Comparison of ENCODE assay signal across 15 cellular contexts in genomic region chr5:122358382-122358990, GRCh38. TPM values are rescaled to one million over a fixed set of nuclear protein-coding genes. Genes with fewer than 3 reads are reported as not detected.
DNase-seq lines count a peak whose midpoint lies in the region; ATAC-seq, FAIRE-seq and TF ChIP-seq lines count a peak whose summit lies in the region.
"Had no signal": no experiment of that assay in that cellular context is flagged by ENCODE, and none has a peak within 500 bp of the region (broad histone marks: within the 10 kb centered on the region; RNA-seq: fewer than 3 reads in every experiment).

No MANE protein-coding gene starts in this region.

- no peaks in the 10 kb centered on the region for H3K9me3 ChIP-seq in OCI-LY3 (ENCODE audit: insufficient read depth, low read length)
- no peaks in the 10 kb centered on the region for H3K9me3 ChIP-seq in pancreas
- H3K9me3 ChIP-seq: Caco-2 had no signal

- H3K4me1 Mint-ChIP-seq in GM23338 = peaks cover 40% of the 10 kb centered on the region
- H3K4me1 Mint-ChIP-seq in nephron = peaks cover 52% of the 10 kb centered on the region
- H3K4me1 Mint-ChIP-seq in activated CD8-positive, alpha-beta memory T cell treated with anti-CD3 and anti-CD28 coated beads, Interleukin-2, amount 10 ng/mL, durations not matched to agents 7 days and 5 days = no peaks in the 10 kb centered on the region

- TF ChIP-seq CTCF in GM23338 (conservative IDR thresholded peaks at IDR 0.05; ENCODE audit: low read depth in 2 of 2) (no peak), OCI-LY3 (IDR thresholded peaks at IDR 0.05; ENCODE audit: low read depth, low read length) (no peak), nephron (IDR thresholded peaks at IDR 0.05; ENCODE audit: unreplicated experiment in 3 of 3) (no peak), pancreas (IDR thresholded peaks at IDR 0.05) (no peak)

- H3K4me1 ChIP-seq in GM23338 (ENCODE audit: insufficient read depth) = peaks cover 32% of the 10 kb centered on the region
- peaks cover 4% of the 10 kb centered on the region; the same call in 1 of the 2 replicates for H3K4me1 ChIP-seq in OCI-LY3 (ENCODE audit: low read length)
- no peaks in the 10 kb centered on the region for H3K4me1 ChIP-seq in pancreas

- CTCF ChIA-PET in activated CD8-positive, alpha-beta memory T cell treated with anti-CD3 and anti-CD28 coated beads, Interleukin-2, amount 10 ng/mL, durations not matched to agents 7 days and 5 days (lab: Charles Lee) = no interaction called here

- peak overlapping the region; percentile 38; the same call in 1 of the 2 replicates for H3K27ac Mint-ChIP-seq in GM23338
- peak overlapping the region; percentile 76 to 91 (median 85) for H3K27ac Mint-ChIP-seq in nephron
- H3K27ac Mint-ChIP-seq in activated CD8-positive, alpha-beta memory T cell treated with anti-CD3 and anti-CD28 coated beads, Interleukin-2, amount 10 ng/mL, durations not matched to agents 7 days and 5 days = no peak overlapping the region

- H3K4me3 ChIP-seq in GM23338 (no peak overlapping the region), OCI-LY3 (ENCODE audit: low read length) (no peak overlapping the region), pancreas (no peak overlapping the region)
- H3K4me3 ChIP-seq: K562 had no signal

- intact Hi-C loops in pancreas (cut with DNase I) = no loop called here

- H3K9ac ChIP-seq in OCI-LY3 (ENCODE audit: low read length) = no peak overlapping the region

- no peak overlapping the region for H3K27ac ChIP-seq in GM23338 (ENCODE audit: low read depth)
- H3K27ac ChIP-seq in OCI-LY3 (ENCODE audit: low read length) = no peak overlapping the region
- no peak overlapping the region for H3K27ac ChIP-seq in pancreas

- peaks cover 5% of the 10 kb centered on the region for H3K27me3 Mint-ChIP-seq in GM23338 (ENCODE audit: insufficient read depth, low read depth, poor library complexity)
- no peaks in the 10 kb centered on the region for H3K27me3 Mint-ChIP-seq in nephron (ENCODE audit: low read depth)
- H3K27me3 Mint-ChIP-seq in activated CD8-positive, alpha-beta memory T cell treated with anti-CD3 and anti-CD28 coated beads, Interleukin-2, amount 10 ng/mL, durations not matched to agents 7 days and 5 days = no peaks in the 10 kb centered on the region

- ATAC-seq in GM23338 (no peak), esophagus mucosa (peak; percentile 68), pancreas (no peak)
- ATAC-seq in activated CD8-positive, alpha-beta memory T cell treated with anti-CD3 and anti-CD28 coated beads, Interleukin-2, amount 10 ng/mL, durations not matched to agents 7 days and 5 days = no peak
- ATAC-seq: K562 had no signal

- no peaks in the 10 kb centered on the region for H3K9me3 Mint-ChIP-seq in GM23338
- no peaks in the 10 kb centered on the region for H3K9me3 Mint-ChIP-seq in nephron
- H3K9me3 Mint-ChIP-seq in activated CD8-positive, alpha-beta memory T cell treated with anti-CD3 and anti-CD28 coated beads, Interleukin-2, amount 10 ng/mL, durations not matched to agents 7 days and 5 days (ENCODE audit: low read depth) = no peaks in the 10 kb centered on the region

- H3K36me3 Mint-ChIP-seq in GM23338 (ENCODE audit: low read depth) (no peaks in the 10 kb centered on the region), nephron (ENCODE audit: low read depth) (peaks cover 14% of the 10 kb centered on the region)
- no peaks in the 10 kb centered on the region for H3K36me3 Mint-ChIP-seq in activated CD8-positive, alpha-beta memory T cell treated with anti-CD3 and anti-CD28 coated beads, Interleukin-2, amount 10 ng/mL, durations not matched to agents 7 days and 5 days

- no peaks in the 10 kb centered on the region for H4K20me1 ChIP-seq in GM23338 (replicated peaks; ENCODE audit: insufficient read depth)
- H4K20me1 ChIP-seq in OCI-LY3 (ENCODE audit: insufficient read depth, low read length) = no peaks in the 10 kb centered on the region

- H3K4me3 Mint-ChIP-seq in GM23338 (no peak overlapping the region), nephron (no peak overlapping the region)
- no peak overlapping the region for H3K4me3 Mint-ChIP-seq in activated CD8-positive, alpha-beta memory T cell treated with anti-CD3 and anti-CD28 coated beads, Interleukin-2, amount 10 ng/mL, durations not matched to agents 7 days and 5 days

- H2AFZ ChIP-seq in GM23338 = no peak overlapping the region
- H2AFZ ChIP-seq in OCI-LY3 (ENCODE audit: low read depth, low read length) = peak overlapping the region; percentile 77

- peak overlapping the region; percentile 49 for H3K4me2 ChIP-seq in GM23338
- H3K4me2 ChIP-seq in OCI-LY3 (ENCODE audit: low read length) = peak overlapping the region; percentile 41

- H3K79me2 ChIP-seq in GM23338 (replicated peaks; ENCODE audit: insufficient read depth) (no peaks in the 10 kb centered on the region), OCI-LY3 (ENCODE audit: low read length) (no peaks in the 10 kb centered on the region)

- no peaks in the 10 kb centered on the region for H3K36me3 ChIP-seq in GM23338 (ENCODE audit: insufficient read depth)
- no peaks in the 10 kb centered on the region for H3K36me3 ChIP-seq in OCI-LY3 (replicated peaks; ENCODE audit: low read depth, low read length)
- H3K36me3 ChIP-seq in pancreas = no peaks in the 10 kb centered on the region

- H3F3A ChIP-seq in GM23338 (replicated peaks; ENCODE audit: low read depth) = no peaks in the 10 kb centered on the region

- no peaks in the 10 kb centered on the region for H3K9me2 ChIP-seq in GM23338 (ENCODE audit: insufficient read depth)

- WGBS in pancreas, 2 donors = 31 to 33% methylated on average over 4 of the region's 4 CpGs

- no peak for FAIRE-seq in pancreas (lab: Jason Lieb, UNC)
- FAIRE-seq: HTR-8/SVneo, K562 had no signal

- DNase-seq in GM23338 (ENCODE audit: low spot score) (no peak), GM19238 (ENCODE audit: insufficient read length, low spot score) (no peak), pancreas (no peak), NCI-H526 treated with DMSO at 0.1 percent for 48 hours (lab: John Stamatoyannopoulos, UW) (no peak)
- no peak for DNase-seq in activated CD8-positive, alpha-beta memory T cell treated with anti-CD3 and anti-CD28 coated beads, Interleukin-2, amount 10 ng/mL, durations not matched to agents 7 days and 5 days
- DNase-seq: AML-193, Caco-2, NCI-H1436, NCI-H446 treated with DMSO at 0.1 percent for 48 hours had no signal

- H3K27me3 ChIP-seq in GM23338 (ENCODE audit: insufficient read depth) (no peaks in the 10 kb centered on the region), OCI-LY3 (ENCODE audit: low read depth, low read length) (no peaks in the 10 kb centered on the region), pancreas (no peaks in the 10 kb centered on the region)

TF ChIP-seq in GM23338, 12 proteins besides CTCF, POLR2A, EP300 and RAD21 (continues in another document):
- no peak for TF ChIP-seq CREB1 (CRISPR knock-in tag; IDR thresholded peaks at IDR 0.05; ENCODE audit: low read depth)
- TF ChIP-seq NANOG (IDR thresholded peaks at IDR 0.05; ENCODE audit: borderline replicate concordance) = no peak
- TF ChIP-seq EZH2phosphoT487 (IDR thresholded peaks at IDR 0.05; ENCODE audit: unreplicated experiment) = no peak
- no peak for TF ChIP-seq POLR2AphosphoS5 (IDR thresholded peaks at IDR 0.05; ENCODE audit: low read depth)

RNA-seq across cellular contexts. Expression of gene SNCAIP, which starts 46.4 kb away (rescaled TPM):
- 8.0 and 11.9 TPM in 2 replicates for total RNA-seq in GM23338 (2014; rRNA removed; shearing (Covaris generic))
- polyA plus RNA-seq in GM23338 (2016; fragmentation: Nextera tagmentation; extraction: Ambion mirVana) (5.6 and 6.1 TPM in 2 replicates), pancreas (under 1 TPM; 0.28 to 0.49 TPM)
- total RNA-seq in esophagus mucosa (2.3 TPM), pancreas (1 to 10 TPM in 1 of 6 donors, under 1 TPM in 4, not detected in 1; 0.03 to 1.1 (median 0.26) TPM)
- total RNA-seq in activated CD8-positive, alpha-beta memory T cell treated with anti-CD3 and anti-CD28 coated beads, Interleukin-2, amount 10 ng/mL, durations not matched to agents 7 days and 5 days = not detected
- total RNA-seq: A673, K562 had no signal
